In the genomic region with DNA sequence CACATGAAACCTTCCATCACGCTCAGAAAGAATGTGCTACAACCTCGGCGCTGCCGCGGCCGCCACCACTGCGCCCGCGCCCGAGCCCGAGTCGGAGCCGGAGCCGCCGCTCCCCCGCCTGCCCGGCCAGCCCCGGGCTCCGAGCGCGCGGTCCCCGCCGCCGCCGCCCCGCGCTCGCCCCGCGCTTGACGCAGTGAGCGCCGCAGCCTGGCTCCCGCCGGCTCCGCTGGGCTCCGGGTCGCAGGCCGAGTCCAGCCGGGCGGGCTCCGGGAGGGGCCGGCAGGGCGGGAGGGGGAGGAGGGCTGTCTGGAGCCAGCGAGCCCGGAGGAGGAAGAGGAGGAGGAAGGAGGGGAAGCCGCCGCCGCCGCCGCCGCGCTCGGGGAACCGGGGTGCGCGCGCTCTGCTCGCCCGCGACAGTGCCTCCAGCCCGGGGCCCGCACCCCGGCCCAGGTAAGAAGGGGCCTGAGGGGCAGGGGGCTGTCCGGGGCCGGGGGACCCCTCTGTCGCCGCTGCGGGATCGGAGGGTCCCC, we compare ENCODE assay signal across 9 cellular contexts. TPM values are rescaled to one million over a fixed set of nuclear protein-coding genes. Genes with fewer than 3 reads are reported as not detected.
A peak's percentile ranks its signal among the peaks of the same experiment; 100 is the strongest.
DNase-seq lines count a peak whose midpoint lies in the region; ATAC-seq, FAIRE-seq and TF ChIP-seq lines count a peak whose summit lies in the region.
"Had no signal": no experiment of that assay in that cellular context is flagged by ENCODE, and none has a peak within 500 bp of the region (broad histone marks: within the 10 kb centered on the region; RNA-seq: fewer than 3 reads in every experiment).

No MANE protein-coding gene starts in this region.

- TF ChIP-seq EP300 in sigmoid colon (IDR thresholded peaks at IDR 0.05), result no peak

- peaks cover 0 to 58% (median 56%) of the 10 kb centered on the region in 4 donors for H3K4me1 ChIP-seq in sigmoid colon

- H3K27ac ChIP-seq in sigmoid colon, result peak overlapping the region in 1 of 4 donors; percentile 14

- no peaks in the 10 kb centered on the region for H3K36me3 ChIP-seq in sigmoid colon

- peak; percentile 46 for DNase-seq in DMS53 (lab: John Stamatoyannopoulos, UW)
- no peak for DNase-seq in DMS53 treated with DMSO at 0.1 percent for 48 hours (lab: John Stamatoyannopoulos, UW; ENCODE audit: unreplicated experiment)
- peak; percentile 27 for DNase-seq in RCC 7860 (ENCODE audit: low spot score)
- peak; percentile 41 for DNase-seq in germinal center (ENCODE audit: low spot score)
- peak; percentile 46 for DNase-seq in sigmoid colon
- DNase-seq in DMS114 treated with DMSO at 0.1 percent for 48 hours (lab: John Stamatoyannopoulos, UW; ENCODE audit: unreplicated experiment), result no peak
- DNase-seq in H4 (ENCODE audit: low spot score), result no peak

- peak overlapping the region; percentile 8 to 57 (median 49) for H3K4me3 ChIP-seq in sigmoid colon

- FAIRE-seq in RCC 7860 (lab: Jason Lieb, UNC), result no peak
- FAIRE-seq: A204.1 had no signal

- intact Hi-C loops in sigmoid colon (cut with DNase I), result loop anchor here (2.0 to 5.0 kb wide), 2 partner anchors 543 to 682 kb away; no protein-coding TSS in a partner anchor

- TF ChIP-seq POLR2A in sigmoid colon (IDR thresholded peaks at IDR 0.05), result no peak

- no peak for ATAC-seq in GM19395 (IDR thresholded peaks at IDR 0.05; ENCODE audit: unreplicated experiment)

- no peaks in the 10 kb centered on the region for H3K9me3 ChIP-seq in sigmoid colon

- peaks cover 65 to 89% (median 87%) of the 10 kb centered on the region in 3 donors for H3K27me3 ChIP-seq in sigmoid colon

- TF ChIP-seq CTCF in sigmoid colon (IDR thresholded peaks at IDR 0.05), result no peak

- WGBS in sigmoid colon, 2 donors, result 1% methylated on average over 71 of the region's 71 CpGs

RNA-seq across cellular contexts. Expression of a gene that starts 4.3 kb away (rescaled TPM):
- total RNA-seq in sigmoid colon, result under 1 TPM; 0.33 to 0.55 (median 0.45) TPM
- polyA plus RNA-seq in sigmoid colon, result under 1 TPM in 1 of 3 donors, not detected in 2; 0.83 TPM
- 0.37 and 0.41 TPM in 2 replicates for total RNA-seq in H4 (2014; rRNA removed; shearing (Covaris generic))

Comparison
In these comparisons a context has a peak if more than half of its experiments do, and no peak if none do; other contexts are left out.
1. DNase-seq: peak in DMS53 (single experiment), RCC 7860 (single experiment), germinal center (single experiment) and sigmoid colon (single experiment); none in DMS53 treated with DMSO at 0.1 percent for 48 hours (single experiment), DMS114 treated with DMSO at 0.1 percent for 48 hours (single experiment) and H4 (single experiment).